Comparison of ENCODE assay signal across 8 cellular contexts in genomic region chrX:32448320-32448719, GRCh38.
DNase-seq lines count a peak whose midpoint lies in the region; ATAC-seq, FAIRE-seq and TF ChIP-seq lines count a peak whose summit lies in the region.

No MANE protein-coding gene starts in this region.

- H3K27me3 Mint-ChIP-seq in effector memory CD8-positive, alpha-beta T cell = no peaks in the 10 kb centered on the region

- H3K9me3 ChIP-seq in stomach = no peaks in the 10 kb centered on the region

- no peak overlapping the region for H3K4me3 Mint-ChIP-seq in effector memory CD8-positive, alpha-beta T cell

- DNase-seq in KG1 (lab: John Stamatoyannopoulos, UW) = peak; percentile 7
- no peak for DNase-seq in effector memory CD8-positive, alpha-beta T cell
- no peak for DNase-seq in NCI-H1048 (lab: John Stamatoyannopoulos, UW)
- DNase-seq in stomach = no peak
- no peak for DNase-seq in urothelium cell line (ENCODE audit: low spot score)
- DNase-seq in activated gamma-delta T cell (lab: John Stamatoyannopoulos, UW) = no peak

- H3K4me3 ChIP-seq in stomach = no peak overlapping the region

- H3K36me3 Mint-ChIP-seq in effector memory CD8-positive, alpha-beta T cell (ENCODE audit: insufficient read depth) = no peaks in the 10 kb centered on the region

- peak; percentile 99 for ATAC-seq in GM18508 (IDR thresholded peaks at IDR 0.05; ENCODE audit: insufficient read depth, unreplicated experiment)
- peak; percentile 99 for ATAC-seq in GM21619 (IDR thresholded peaks at IDR 0.05; ENCODE audit: unreplicated experiment)
- ATAC-seq in effector memory CD8-positive, alpha-beta T cell (replicated peaks) = peak; percentile 47

- peaks cover 0 to 1% of the 10 kb centered on the region in 2 donors for H3K4me1 Mint-ChIP-seq in effector memory CD8-positive, alpha-beta T cell (ENCODE audit: low read depth in 2 of 2)

- no peak for TF ChIP-seq EP300 in stomach (IDR thresholded peaks at IDR 0.05)

- H3K27ac ChIP-seq in stomach = no peak overlapping the region

- H3K27me3 ChIP-seq in stomach = no peaks in the 10 kb centered on the region

- WGBS in stomach, 5 donors = 67 to 86% (median 70%) methylated on average over 1 of the region's 1 CpG

- no peaks in the 10 kb centered on the region for H3K4me1 ChIP-seq in stomach

- H3K27ac Mint-ChIP-seq in effector memory CD8-positive, alpha-beta T cell = no peak overlapping the region

- intact Hi-C loops in stomach (cut with DNase I; ENCODE audit: low total_unique reads) = no loop called here

- no peak for TF ChIP-seq CTCF in stomach (IDR thresholded peaks at IDR 0.05)

- no peaks in the 10 kb centered on the region for H3K36me3 ChIP-seq in stomach

- TF ChIP-seq POLR2A in stomach (IDR thresholded peaks at IDR 0.05) = no peak

- FAIRE-seq in urothelium cell line (lab: Jason Lieb, UNC) = no peak

- H3K9me3 Mint-ChIP-seq in effector memory CD8-positive, alpha-beta T cell = peaks cover 0 to 3% of the 10 kb centered on the region in 2 donors

Comparison
In these comparisons a context has a peak if more than half of its experiments do, and no peak if none do; other contexts are left out.
1. ATAC-seq: peak in every context shown above with its lines; median percentile 99 in GM18508; 99 in GM21619; 47 in effector memory CD8-positive, alpha-beta T cell.